Comparison of ENCODE assay signal across 9 cellular contexts in genomic region chr1:88730995-88731394, GRCh38. TPM values are rescaled to one million over a fixed set of nuclear protein-coding genes. Genes with fewer than 3 reads are reported as not detected.
DNase-seq lines count a peak whose midpoint lies in the region; ATAC-seq, FAIRE-seq and TF ChIP-seq lines count a peak whose summit lies in the region.
"Had no signal": no experiment of that assay in that cellular context is flagged by ENCODE, and none has a peak within 500 bp of the region (broad histone marks: within the 10 kb centered on the region; RNA-seq: fewer than 3 reads in every experiment).

No MANE protein-coding gene starts in this region.

- ATAC-seq in pancreas (peak in 3 of 4 donors; percentile 41 to 50 (median 46)), HG03469 (IDR thresholded peaks at IDR 0.05; ENCODE audit: unreplicated experiment) (no peak), aorta (ENCODE audit: low FRiP score) (no peak)

- peak overlapping the region; percentile 14 for H3K4me3 ChIP-seq in AG10803 (ENCODE audit: low read length)
- no peak overlapping the region for H3K4me3 ChIP-seq in esophagus squamous epithelium
- no peak overlapping the region for H3K4me3 ChIP-seq in pancreas
- H3K4me3 ChIP-seq in aorta (ENCODE audit: low read length in 2 of 2), result no peak overlapping the region

- TF ChIP-seq CTCF in AG10803 (conservative IDR thresholded peaks at IDR 0.05; ENCODE audit: low read length) (no peak), esophagus squamous epithelium (IDR thresholded peaks at IDR 0.05) (no peak), pancreas (IDR thresholded peaks at IDR 0.05) (no peak)

- H3K4me1 ChIP-seq in esophagus squamous epithelium, result peaks cover 3 to 34% (median 8%) of the 10 kb centered on the region in 3 donors
- peaks cover 6 to 30% (median 18%) of the 10 kb centered on the region in 3 donors for H3K4me1 ChIP-seq in pancreas
- H3K4me1 ChIP-seq in aorta (ENCODE audit: control insufficient read depth in 1 of 2, insufficient read depth in 2 of 2, low read length in 2 of 2), result peaks cover 2 to 8% of the 10 kb centered on the region in 2 donors

- peaks cover 0 to 21% (median 0%) of the 10 kb centered on the region in 3 donors for H3K36me3 ChIP-seq in esophagus squamous epithelium
- no peaks in the 10 kb centered on the region for H3K36me3 ChIP-seq in pancreas
- no peaks in the 10 kb centered on the region for H3K36me3 ChIP-seq in aorta (ENCODE audit: control insufficient read depth in 1 of 2, insufficient read depth in 2 of 2, low read length in 1 of 2)

- no peak for DNase-seq in AG10803 (ENCODE audit: low read depth)
- DNase-seq in NCI-H2029 (lab: John Stamatoyannopoulos, UW), result peak; percentile 12
- DNase-seq in esophagus squamous epithelium (lab: John Stamatoyannopoulos, UW), result no peak
- DNase-seq in pancreas, result no peak
- no peak for DNase-seq in NCI-H774 (lab: John Stamatoyannopoulos, UW)
- DNase-seq in SKM-1 treated with dmso at 0.1 percent for 144 hours (lab: John Stamatoyannopoulos, UW; ENCODE audit: unreplicated experiment), result no peak
- DNase-seq in aorta, result no peak
- DNase-seq: CD4-positive, CD25-positive, alpha-beta regulatory T cell had no signal

- H3K9me3 ChIP-seq in esophagus squamous epithelium (peaks cover 0 to 11% (median 7%) of the 10 kb centered on the region in 3 donors), pancreas (no peaks in the 10 kb centered on the region), aorta (ENCODE audit: control insufficient read depth, low read length) (peaks cover 3% of the 10 kb centered on the region)

- intact Hi-C loops in esophagus squamous epithelium (cut with DNase I), result no loop called here
- intact Hi-C loops in pancreas (cut with DNase I), result no loop called here
- intact Hi-C loops in aorta (cut with DNase I), result no loop called here

- no peak for TF ChIP-seq POLR2A in esophagus squamous epithelium (IDR thresholded peaks at IDR 0.05)

- H3K27ac ChIP-seq in esophagus squamous epithelium (peak overlapping the region; percentile 7 to 56 (median 46)), pancreas (peak overlapping the region in 3 of 4 donors; percentile 17 to 51 (median 39)), aorta (ENCODE audit: low read depth in 1 of 2, low read length in 2 of 2) (peak overlapping the region in 1 of 2 donors; percentile 28)

- H3K27me3 ChIP-seq in esophagus squamous epithelium (no peaks in the 10 kb centered on the region), pancreas (no peaks in the 10 kb centered on the region), aorta (ENCODE audit: control insufficient read depth in 1 of 2, insufficient read depth in 2 of 2, low read length in 1 of 2) (no peaks in the 10 kb centered on the region)

- FAIRE-seq in pancreas (lab: Jason Lieb, UNC), result no peak

- WGBS in esophagus squamous epithelium, 2 donors, result 90 to 92% methylated on average over 2 of the region's 2 CpGs
- WGBS in pancreas, 2 donors, result 25 to 27% methylated on average over 2 of the region's 2 CpGs
- 39 to 43% methylated on average over 2 of the region's 2 CpGs for WGBS in aorta, 2 donors

RNA-seq across cellular contexts. Expression of gene PKN2, which starts 46.9 kb away (rescaled TPM):
- total RNA-seq in esophagus squamous epithelium (10 to 100 TPM; 26.1 to 54.0 (median 34.8) TPM), pancreas (10 to 100 TPM; 14.2 to 28.8 (median 17.6) TPM), aorta (10 to 100 TPM; 37.4 to 38.1 TPM)
- polyA plus RNA-seq in pancreas (10 to 100 TPM in 1 of 2 donors, 1 to 10 TPM in 1; 6.5 to 15.1 TPM), aorta (10 to 100 TPM in 1 of 2 donors, 1 to 10 TPM in 1; 8.5 to 14.0 TPM)

Comparison
In these comparisons a context has a peak if more than half of its experiments do, and no peak if none do; other contexts are left out.
1. ATAC-seq: peak in pancreas (3 of 4); none in HG03469 (single experiment) and aorta (single experiment).